Comparison of ENCODE assay signal across 9 cellular contexts in genomic region chr22:35589071-35589735, GRCh38. TPM values are rescaled to one million over a fixed set of nuclear protein-coding genes. Genes with fewer than 3 reads are reported as not detected.
DNase-seq lines count a peak whose midpoint lies in the region; ATAC-seq and TF ChIP-seq lines count a peak whose summit lies in the region.
"Had no signal": no experiment of that assay in that cellular context is flagged by ENCODE, and none has a peak within 500 bp of the region (broad histone marks: within the 10 kb centered on the region; RNA-seq: fewer than 3 reads in every experiment).

No MANE protein-coding gene starts in this region.

- H4K20me1 ChIP-seq in mammary epithelial cell (ENCODE audit: insufficient read depth, low read length), result no peaks in the 10 kb centered on the region

- DNase-seq in CD14-positive monocyte (ENCODE audit: low spot score), result peak; percentile 92
- peak; percentile 83 for DNase-seq in MV-4-11 (lab: John Stamatoyannopoulos, UW)
- peak; percentile 96 for DNase-seq in mammary epithelial cell
- no peak for DNase-seq in mucosa of descending colon
- DNase-seq in DMS53 (lab: John Stamatoyannopoulos, UW), result no peak

- ATAC-seq in mucosa of descending colon (peak; percentile 41), HG03432 (IDR thresholded peaks at IDR 0.05; ENCODE audit: unreplicated experiment) (no peak), GM19035 (IDR thresholded peaks at IDR 0.05; ENCODE audit: unreplicated experiment) (no peak), HG03159 (IDR thresholded peaks at IDR 0.05; ENCODE audit: unreplicated experiment) (no peak)

- H3K4me1 ChIP-seq in mammary epithelial cell (ENCODE audit: insufficient read depth, low read length) (peaks cover 17% of the 10 kb centered on the region), mucosa of descending colon (ENCODE audit: low read depth) (no peaks in the 10 kb centered on the region)

- no peaks in the 10 kb centered on the region for H3K79me2 ChIP-seq in mammary epithelial cell (ENCODE audit: insufficient read depth, low read length)

- no peaks in the 10 kb centered on the region for H3K27me3 ChIP-seq in mammary epithelial cell (ENCODE audit: insufficient read depth, low read length)

- peaks cover 24% of the 10 kb centered on the region for H3K4me1 Mint-ChIP-seq in CD14-positive monocyte

- peak overlapping the region; percentile 25 to 86 (median 79) for H3K27ac Mint-ChIP-seq in CD14-positive monocyte
- H3K27ac Mint-ChIP-seq: activated naive CD4-positive, alpha-beta T cell treated with anti-CD3 and anti-CD28 coated beads, Interleukin-2, amount 50 U/mL, for 72 hours had no signal

- H3K9me3 ChIP-seq in mammary epithelial cell (replicated peaks; ENCODE audit: insufficient read depth, low read length) (no peaks in the 10 kb centered on the region), mucosa of descending colon (no peaks in the 10 kb centered on the region)

- no peak overlapping the region for H3K4me3 Mint-ChIP-seq in CD14-positive monocyte

- no peaks in the 10 kb centered on the region for H3K36me3 ChIP-seq in mammary epithelial cell (ENCODE audit: insufficient read depth, low read length)
- no peaks in the 10 kb centered on the region for H3K36me3 ChIP-seq in mucosa of descending colon (ENCODE audit: low read depth)

- in situ Hi-C loops in mammary epithelial cell (cut with MboI; ENCODE audit: low sequenced_read_pairs in 2 of 2), result loop anchor here in 1 of 2 donors (10.0 kb wide), 1 partner anchor 234 kb away; no protein-coding TSS in a partner anchor

- H3K9me3 Mint-ChIP-seq in CD14-positive monocyte, result peaks cover 0 to 5% (median 4%) of the 10 kb centered on the region in 7 donors
- H3K9me3 Mint-ChIP-seq: activated naive CD4-positive, alpha-beta T cell treated with anti-CD3 and anti-CD28 coated beads, Interleukin-2, amount 50 U/mL, for 72 hours had no signal

- dilution Hi-C loops in mammary epithelial cell (cut with HindIII; ENCODE audit: low sequenced_read_pairs), result loop anchor here (5.0 to 10.0 kb wide), 3 partner anchors 54 to 247 kb away; partner anchors contain the start of gene MCM5

- H3K27ac ChIP-seq in mammary epithelial cell (ENCODE audit: insufficient read depth, low read depth, low read length), result no peak overlapping the region

- no peaks in the 10 kb centered on the region for H3K36me3 Mint-ChIP-seq in CD14-positive monocyte
- H3K36me3 Mint-ChIP-seq: activated naive CD4-positive, alpha-beta T cell treated with anti-CD3 and anti-CD28 coated beads, Interleukin-2, amount 50 U/mL, for 72 hours had no signal

- no TSS peak for BruUV-seq in mammary epithelial cell (replicated peaks; lab: Mats Ljungman, UMichigan)

- peak overlapping the region; percentile 6 for H2AFZ ChIP-seq in mammary epithelial cell (ENCODE audit: low read depth, low read length)

- no peak for TF ChIP-seq CTCF in CD14-positive monocyte (IDR thresholded peaks at IDR 0.05)
- TF ChIP-seq CTCF in mammary epithelial cell (conservative IDR thresholded peaks at IDR 0.05 in 1 of 2, IDR thresholded peaks at IDR 0.05 in 1 of 2; ENCODE audit: extremely low read depth in 1 of 2, insufficient read depth in 1 of 2, low read depth in 1 of 2, low read length in 2 of 2), result peak in 1 of 2 donors; percentile 19
- TF ChIP-seq CTCF in mucosa of descending colon (IDR thresholded peaks at IDR 0.05), result no peak

- H3K4me3 ChIP-seq in mammary epithelial cell (replicated peaks in 1 of 3; ENCODE audit: insufficient read depth in 1 of 3, low read depth in 2 of 3, low read length in 3 of 3) (no peak overlapping the region), mucosa of descending colon (no peak overlapping the region)

- no peak overlapping the region for H3K9ac ChIP-seq in mammary epithelial cell (ENCODE audit: insufficient read depth, low read length)

- CTCF ChIA-PET in mammary epithelial cell (lab: Charles Lee; ENCODE audit: low non-redundant PET), result no interaction called here

- peaks cover 6 to 8% (median 7%) of the 10 kb centered on the region in 3 donors for H3K27me3 Mint-ChIP-seq in CD14-positive monocyte (ENCODE audit: low read depth in 3 of 3)

- intact Hi-C loops in CD14-positive monocyte (cut with micrococcal nuclease), result loop anchor here in 1 of 2 donors (2.0 kb wide), 1 partner anchor 14 kb away; no protein-coding TSS in a partner anchor
- intact Hi-C loops in mammary epithelial cell (cut with micrococcal nuclease), result loop anchor here (1.0 kb wide), 1 partner anchor 34 kb away; no protein-coding TSS in a partner anchor
- intact Hi-C loops in mucosa of descending colon (cut with DNase I, micrococcal nuclease), result no loop called here

- 23% methylated on average over 10 of the region's 11 CpGs for WGBS in mammary epithelial cell (ENCODE audit: low coverage, missing lambda C conversion rate)

- H3K4me2 ChIP-seq in mammary epithelial cell (ENCODE audit: insufficient read depth, low read depth, low read length), result no peak overlapping the region

RNA-seq across cellular contexts. Expression of gene MB, which starts 27.9 kb away (rescaled TPM):
- polyA plus RNA-seq in CD14-positive monocyte (not detected), mammary epithelial cell (not detected)
- total RNA-seq in mammary epithelial cell (not detected), mucosa of descending colon (10 to 100 TPM in 2 of 3 donors, 1 to 10 TPM in 1; 2.1 to 17.2 (median 13.4) TPM)
- polyA minus RNA-seq in mammary epithelial cell, result not detected

RNA-seq across cellular contexts. Expression of gene RASD2, which starts 48.6 kb away (rescaled TPM):
- polyA plus RNA-seq in CD14-positive monocyte, result not detected
- total RNA-seq in mammary epithelial cell, result 10 to 100 TPM in 1 of 2 donors, not detected in 1; 24.2 TPM
- polyA plus RNA-seq in mammary epithelial cell, result 0.27 TPM
- polyA minus RNA-seq in mammary epithelial cell, result not detected
- 10 to 100 TPM; 11.7 to 34.0 (median 19.2) TPM for total RNA-seq in mucosa of descending colon

RNA-seq across cellular contexts. Expression of gene APOL6, which starts 59.0 kb away (rescaled TPM):
- polyA plus RNA-seq in CD14-positive monocyte (10 to 100 TPM in 1 of 2 donors, 1 to 10 TPM in 1; 7.6 to 13.6 TPM), mammary epithelial cell (3.0 TPM)
- total RNA-seq in mammary epithelial cell (10 to 100 TPM; 10.6 to 21.5 TPM), mucosa of descending colon (10 to 100 TPM; 40.3 to 43.1 (median 42.1) TPM)
- polyA minus RNA-seq in mammary epithelial cell, result 9.0 TPM

Comparison
In these comparisons a context has a peak if more than half of its experiments do, and no peak if none do; other contexts are left out.
1. DNase-seq: peak in CD14-positive monocyte (single experiment), MV-4-11 (single experiment) and mammary epithelial cell (single experiment); none in mucosa of descending colon (0 of 3) and DMS53 (single experiment).